In genomic region chr10:79142064-79142491, GRCh38 we compare ENCODE assay signal across 11 cellular contexts.
A peak's percentile ranks its signal among the peaks of the same experiment; 100 is the strongest.
DNase-seq lines count a peak whose midpoint lies in the region; ATAC-seq, FAIRE-seq and TF ChIP-seq lines count a peak whose summit lies in the region.
"Had no signal": no experiment of that assay in that cellular context is flagged by ENCODE, and none has a peak within 500 bp of the region (broad histone marks: within the 10 kb centered on the region; RNA-seq: fewer than 3 reads in every experiment).

No MANE protein-coding gene starts in this region.

- no peak for FAIRE-seq in K562 (lab: Jason Lieb, UNC)
- FAIRE-seq: pancreas had no signal

- TF ChIP-seq EP300 in K562 (IDR thresholded peaks at IDR 0.05; ENCODE audit: low read length): no peak

- H3K9me3 ChIP-seq in heart left ventricle: no peaks in the 10 kb centered on the region
- H3K9me3 ChIP-seq in K562 (replicated peaks; ENCODE audit: control insufficient read depth, insufficient read depth, low read depth, low read length): no peaks in the 10 kb centered on the region
- no peaks in the 10 kb centered on the region for H3K9me3 ChIP-seq in mucosa of stomach (ENCODE audit: control insufficient read depth, low read length)
- H3K9me3 ChIP-seq in uterus: no peaks in the 10 kb centered on the region
- H3K9me3 ChIP-seq: MG63, pancreas had no signal

- in situ Hi-C loops in K562 (cut with MboI): no loop called here

- no peak overlapping the region for H3K4me3 ChIP-seq in heart left ventricle
- no peak overlapping the region for H3K4me3 ChIP-seq in K562
- H3K4me3 ChIP-seq in mucosa of stomach (ENCODE audit: low read length): no peak overlapping the region
- no peak overlapping the region for H3K4me3 ChIP-seq in uterus
- H3K4me3 ChIP-seq: MG63, pancreas had no signal

- H3K9ac ChIP-seq in K562 (ENCODE audit: insufficient read depth in 1 of 2, low read depth in 2 of 2, low read length in 2 of 2) (peak overlapping the region in 1 of 2 experiments; percentile 15; a peak in 1 of 4 replicates), mucosa of stomach (ENCODE audit: low read length) (peak overlapping the region; percentile 36)

- CTCF ChIA-PET in K562 (lab: Yijun Ruan, JAX; ENCODE audit: low intra/inter-chr PET ratio): no interaction called here

- H4K20me1 ChIP-seq in K562 (replicated peaks; ENCODE audit: control insufficient read depth, insufficient read depth, low read length): no peaks in the 10 kb centered on the region

- H3K27ac ChIP-seq in heart left ventricle (peak overlapping the region; percentile 11 to 97 (median 74)), K562 (ENCODE audit: extremely low read depth, low read depth, low read length) (no peak overlapping the region), uterus (peak overlapping the region; percentile 93 to 94)
- H3K27ac ChIP-seq: epithelial cell of prostate, pancreas had no signal

- POLR2A ChIA-PET in K562 (lab: Yijun Ruan, JAX): interaction anchor here (0.9 to 3.1 kb wide), 2 partner anchors 10 to 75 kb away, joined by 3 to 19 read pairs; no protein-coding TSS in a partner anchor

- H3K9me1 ChIP-seq in K562 (ENCODE audit: control insufficient read depth, insufficient read depth, low read length): peaks cover 8% of the 10 kb centered on the region

- no peak overlapping the region for H2AFZ ChIP-seq in K562 (ENCODE audit: low read depth, low read length)

- H3K79me2 ChIP-seq in K562 (ENCODE audit: control insufficient read depth, insufficient read depth, low read length): 0 out of 3 replicates have a peak, but pooled peaks cover 2% of the 10 kb centered on the region

- intact Hi-C loops in heart left ventricle (cut with DNase I): no loop called here
- intact Hi-C loops in left ventricle myocardium superior (cut with micrococcal nuclease): loop anchor here (10.0 kb wide), 1 partner anchor 67 kb away; no protein-coding TSS in a partner anchor
- intact Hi-C loops in K562 (cut with micrococcal nuclease): no loop called here
- intact Hi-C loops in uterus (cut with DNase I; ENCODE audit: low total_unique reads): no loop called here

- peaks cover 0 to 36% (median 23%) of the 10 kb centered on the region in 9 donors for H3K36me3 ChIP-seq in heart left ventricle
- peaks cover 42% of the 10 kb centered on the region; the same call in 2 of the 3 replicates for H3K36me3 ChIP-seq in K562 (ENCODE audit: control insufficient read depth, insufficient read depth, low read length)
- H3K36me3 ChIP-seq in mucosa of stomach (ENCODE audit: control insufficient read depth, insufficient read depth, low read length): peaks cover 5% of the 10 kb centered on the region
- no peaks in the 10 kb centered on the region for H3K36me3 ChIP-seq in uterus

- BruUV-seq in K562 (replicated peaks; lab: Mats Ljungman, UMichigan): no TSS peak

- TF ChIP-seq RAD21 in K562 (CRISPR knock-in tag; conservative IDR thresholded peaks at IDR 0.05 in 1 of 2, IDR thresholded peaks at IDR 0.05 in 1 of 2): no peak

- no peak for TF ChIP-seq POLR2A in heart left ventricle (IDR thresholded peaks at IDR 0.05)
- TF ChIP-seq POLR2A in K562 (conservative IDR thresholded peaks at IDR 0.05): no peak
- TF ChIP-seq POLR2A in uterus (IDR thresholded peaks at IDR 0.05): no peak

- TF ChIP-seq CTCF in heart left ventricle (IDR thresholded peaks at IDR 0.05): no peak
- TF ChIP-seq CTCF in K562 (IDR thresholded peaks at IDR 0.05 in 2 of 3, conservative IDR thresholded peaks at IDR 0.05 in 1 of 3; ENCODE audit: insufficient read depth in 2 of 3, low read depth in 1 of 3, low read length in 3 of 3): no peak
- TF ChIP-seq CTCF in uterus (IDR thresholded peaks at IDR 0.05): no peak

- 30 to 39% (median 33%) methylated on average over 10 of the region's 10 CpGs for WGBS in heart left ventricle, 4 donors
- WGBS in K562 (ENCODE audit: insufficient coverage, low coverage, missing lambda C conversion rate): 56% methylated on average over 10 of the region's 10 CpGs

- H3K27me3 ChIP-seq in heart left ventricle (no peaks in the 10 kb centered on the region), K562 (ENCODE audit: control insufficient read depth in 2 of 2, insufficient read depth in 2 of 2, low read length in 2 of 2) (no peaks in the 10 kb centered on the region), mucosa of stomach (ENCODE audit: control insufficient read depth, insufficient read depth, low read length) (no peaks in the 10 kb centered on the region), uterus (no peaks in the 10 kb centered on the region)
- H3K27me3 ChIP-seq: MG63, pancreas had no signal

- H3K4me1 ChIP-seq in heart left ventricle: peaks cover 60 to 100% (median 97%) of the 10 kb centered on the region in 12 donors
- H3K4me1 ChIP-seq in K562 (replicated peaks in 1 of 2; ENCODE audit: control insufficient read depth in 2 of 2, insufficient read depth in 2 of 2, low read length in 2 of 2): peaks cover 59 to 71% of the 10 kb centered on the region in 2 experiments
- H3K4me1 ChIP-seq in mucosa of stomach (ENCODE audit: control insufficient read depth, insufficient read depth, low read length): peaks cover 86% of the 10 kb centered on the region
- H3K4me1 ChIP-seq in uterus: peaks cover 39 to 51% of the 10 kb centered on the region in 2 donors

- ATAC-seq in heart left ventricle (no peak), left ventricle myocardium superior (no peak), K562 (no peak)
- ATAC-seq: pancreas had no signal

- no peak overlapping the region for H3K4me2 ChIP-seq in K562 (ENCODE audit: insufficient read depth, low read length)

- DNase-seq in heart left ventricle (peak in 1 of 5 donors; percentile 72), left ventricle myocardium superior (no peak), K562 (ENCODE audit: extremely low read depth in 1 of 4, low spot score in 3 of 4) (no peak), uterus (peak; percentile 80 to 92), NK-92 (lab: John Stamatoyannopoulos, UW; ENCODE audit: unreplicated experiment) (no peak)
- no peak for DNase-seq in effector CD4-positive, alpha-beta T cell
- no peak for DNase-seq in stimulated activated CD8-positive, alpha-beta memory T cell treated with anti-CD3 and anti-CD28 coated beads, Interleukin-4, amount 100 ng/mL, for 48 hours
- DNase-seq: MG63, pancreas had no signal

TF ChIP-seq in K562, 482 proteins besides CTCF, POLR2A, EP300 and RAD21 (continues in another document):
- no peak for TF ChIP-seq BHLHE40 (IDR thresholded peaks at IDR 0.05; ENCODE audit: low read length)
- no peak for TF ChIP-seq DMBX1 (CRISPR knock-in tag; IDR thresholded peaks at IDR 0.05; ENCODE audit: borderline replicate concordance)
- TF ChIP-seq GATAD2B (IDR thresholded peaks at IDR 0.05; ENCODE audit: borderline replicate concordance): no peak
- TF ChIP-seq CHD2 (IDR thresholded peaks at IDR 0.05; ENCODE audit: low read depth, low read length): no peak
- TF ChIP-seq TFE3 (CRISPR knock-in tag; IDR thresholded peaks at IDR 0.05): no peak
- TF ChIP-seq ARID3A (IDR thresholded peaks at IDR 0.05; ENCODE audit: borderline replicate concordance, low read depth, low read length): no peak
- no peak for TF ChIP-seq HIVEP1 (CRISPR knock-in tag; IDR thresholded peaks at IDR 0.05)
- no peak for TF ChIP-seq FOS (IDR thresholded peaks at IDR 0.05; ENCODE audit: extremely low read depth, insufficient read length)
- TF ChIP-seq POLR3A (IDR thresholded peaks at IDR 0.05; ENCODE audit: borderline replicate concordance, extremely low read depth, insufficient read depth, insufficient read length): no peak
- no peak for TF ChIP-seq ATF7 (IDR thresholded peaks at IDR 0.05)
- TF ChIP-seq CHD1 (IDR thresholded peaks at IDR 0.05; ENCODE audit: low read length): no peak
- TF ChIP-seq ZBTB12 (CRISPR knock-in tag; IDR thresholded peaks at IDR 0.05): no peak
- no peak for TF ChIP-seq MYC (IDR thresholded peaks at IDR 0.05; ENCODE audit: low read depth, low read length)
- TF ChIP-seq MYC (CRISPR knock-in tag; IDR thresholded peaks at IDR 0.05; ENCODE audit: borderline replicate concordance, low read depth): no peak
- TF ChIP-seq SRSF7 (optimal IDR thresholded peaks at IDR 0.05; ENCODE audit: low read depth, low read length): no peak

Comparison
In these comparisons a context has a peak if more than half of its experiments do, and no peak if none do; other contexts are left out.
1. DNase-seq: peak in uterus (2 of 2); none in left ventricle myocardium superior (single experiment), K562 (0 of 4), effector CD4-positive, alpha-beta T cell (single experiment), NK-92 (single experiment) and stimulated activated CD8-positive, alpha-beta memory T cell treated with anti-CD3 and anti-CD28 coated beads, Interleukin-4, amount 100 ng/mL, for 48 hours (single experiment).